24 cellular contexts compared by ENCODE assay signal in genomic region chr5:93461751-93462150, GRCh38.
DNase-seq lines count a peak whose midpoint lies in the region; ATAC-seq and TF ChIP-seq lines count a peak whose summit lies in the region.
"Had no signal": no experiment of that assay in that cellular context is flagged by ENCODE, and none has a peak within 500 bp of the region (broad histone marks: within the 10 kb centered on the region; RNA-seq: fewer than 3 reads in every experiment).

No MANE protein-coding gene starts in this region.

- H3K79me2 ChIP-seq in fibroblast of lung (ENCODE audit: control insufficient read depth, insufficient read depth, low read length) = no peaks in the 10 kb centered on the region

- H3K27ac ChIP-seq in fibroblast of lung (ENCODE audit: insufficient read depth, low read length) = no peak overlapping the region
- H3K27ac ChIP-seq: HL-60, neural progenitor cell, Peyer's patch, sigmoid colon, SK-N-MC had no signal

- TF ChIP-seq CTCF in fibroblast of lung (conservative IDR thresholded peaks at IDR 0.05 in 1 of 2, IDR thresholded peaks at IDR 0.05 in 1 of 2; ENCODE audit: low read depth in 1 of 2, low read length in 2 of 2) = no peak

- no peaks in the 10 kb centered on the region for H3K36me3 ChIP-seq in fibroblast of lung (ENCODE audit: control insufficient read depth, insufficient read depth, low read length)
- H3K36me3 ChIP-seq: BE2C, neural progenitor cell, Peyer's patch, sigmoid colon had no signal

- H2AFZ ChIP-seq in fibroblast of lung (ENCODE audit: low read length) = no peak overlapping the region
- H2AFZ ChIP-seq: GM23338, neural progenitor cell had no signal

- no peaks in the 10 kb centered on the region for H4K20me1 ChIP-seq in fibroblast of lung (ENCODE audit: control insufficient read depth, extremely low read depth, insufficient read depth, low read length)

- no peaks in the 10 kb centered on the region for H3K27me3 ChIP-seq in fibroblast of lung (ENCODE audit: control insufficient read depth, insufficient read depth, low read length)
- H3K27me3 ChIP-seq: BE2C, MG63, neural progenitor cell, Peyer's patch, sigmoid colon had no signal

- H3K4me1 ChIP-seq in fibroblast of lung (ENCODE audit: control insufficient read depth, extremely low read depth, insufficient read depth, low read length) = no peaks in the 10 kb centered on the region
- H3K4me1 ChIP-seq: BE2C, neural progenitor cell, Peyer's patch, sigmoid colon had no signal

- H3K4me2 ChIP-seq in fibroblast of lung (ENCODE audit: extremely low read depth, insufficient read depth, low read length) = no peak overlapping the region
- H3K4me2 ChIP-seq: GM23338, neural progenitor cell had no signal

- DNase-seq in GM04504 (ENCODE audit: low read depth) (peak; percentile 33), RKO (ENCODE audit: low spot score) (peak; percentile 40), fibroblast of lung (ENCODE audit: low read depth in 2 of 2) (peak; percentile 62 to 83), stromal cell of bone marrow (ENCODE audit: low read depth) (peak; percentile 16), NK-92 (lab: John Stamatoyannopoulos, UW; ENCODE audit: unreplicated experiment) (no peak), GM19238 (ENCODE audit: insufficient read length, low spot score) (no peak)
- DNase-seq: activated CD4-positive, alpha-beta T cell treated with anti-CD3 and anti-CD28 coated beads, Interleukin-2, amount 50 U/mL, for 4 hours; activated CD8-positive, alpha-beta memory T cell treated with anti-CD3 and anti-CD28 coated beads, Interleukin-2, amount 50 U/mL, for 48 hours; activated naive CD8-positive, alpha-beta T cell treated with anti-CD3 and anti-CD28 coated beads, Interleukin-2, amount 10 ng/mL, durations not matched to agents 7 days and 5 days; BE2C; foreskin melanocyte; hippocampal formation; MG63; NCI-H1417 treated with DMSO at 0.1 percent for 48 hours; NCI-H510A; Peyer's patch; posterior cingulate gyrus; sigmoid colon had no signal

- H3K4me3 ChIP-seq in fibroblast of lung (replicated peaks in 1 of 4; ENCODE audit: control extremely low read depth in 1 of 4, insufficient read depth in 1 of 4, low read depth in 3 of 4, low read length in 4 of 4) = no peak overlapping the region
- H3K4me3 ChIP-seq: GM23338, MG63, neural progenitor cell, Peyer's patch, sigmoid colon, SK-N-MC had no signal

- no peaks in the 10 kb centered on the region for H3K9me3 ChIP-seq in fibroblast of lung (ENCODE audit: control insufficient read depth, insufficient read depth, low read depth, low read length)
- H3K9me3 ChIP-seq: BE2C had no signal

- H3K9ac ChIP-seq in fibroblast of lung (ENCODE audit: insufficient read depth, low read length) = no peak overlapping the region
- H3K9ac ChIP-seq: neural progenitor cell had no signal

- ATAC-seq in HG03097 (IDR thresholded peaks at IDR 0.05; ENCODE audit: low FRiP score, unreplicated experiment) = no peak
- ATAC-seq: GM23338, WTC11 had no signal

Comparison
In these comparisons a context has a peak if more than half of its experiments do, and no peak if none do; other contexts are left out.
1. DNase-seq: peak in GM04504 (single experiment), RKO (single experiment), fibroblast of lung (2 of 2) and stromal cell of bone marrow (single experiment); none in NK-92 (single experiment) and GM19238 (single experiment).